ENCODE assay signal across 10 cellular contexts in genomic region chr2:70161069-70161534, GRCh38.
DNase-seq lines count a peak whose midpoint lies in the region; ATAC-seq and TF ChIP-seq lines count a peak whose summit lies in the region.
"Had no signal": no experiment of that assay in that cellular context is flagged by ENCODE, and none has a peak within 500 bp of the region (broad histone marks: within the 10 kb centered on the region; RNA-seq: fewer than 3 reads in every experiment).

No MANE protein-coding gene starts in this region.

- no peaks in the 10 kb centered on the region for H3K27me3 Mint-ChIP-seq in stimulated activated naive CD8-positive, alpha-beta T cell treated with anti-CD3 and anti-CD28 coated beads, Interleukin-15, Interleukin-2, amounts not matched to agents 100 ng/mL and 50 ng/mL, for 24 hours

- H3K9me3 Mint-ChIP-seq in stimulated activated naive CD8-positive, alpha-beta T cell treated with anti-CD3 and anti-CD28 coated beads, Interleukin-15, Interleukin-2, amounts not matched to agents 100 ng/mL and 50 ng/mL, for 24 hours: no peaks in the 10 kb centered on the region

- peak overlapping the region; percentile 59 for H3K27ac Mint-ChIP-seq in stimulated activated naive CD8-positive, alpha-beta T cell treated with anti-CD3 and anti-CD28 coated beads, Interleukin-15, Interleukin-2, amounts not matched to agents 100 ng/mL and 50 ng/mL, for 24 hours

- no peaks in the 10 kb centered on the region for H3K4me1 Mint-ChIP-seq in stimulated activated naive CD8-positive, alpha-beta T cell treated with anti-CD3 and anti-CD28 coated beads, Interleukin-15, Interleukin-2, amounts not matched to agents 100 ng/mL and 50 ng/mL, for 24 hours (ENCODE audit: low read depth)

- TF ChIP-seq CTCF in VCaP (conservative IDR thresholded peaks at IDR 0.05): no peak
- TF ChIP-seq CTCF in coronary artery (IDR thresholded peaks at IDR 0.05): no peak

- peaks cover 28% of the 10 kb centered on the region for H3K36me3 Mint-ChIP-seq in stimulated activated naive CD8-positive, alpha-beta T cell treated with anti-CD3 and anti-CD28 coated beads, Interleukin-15, Interleukin-2, amounts not matched to agents 100 ng/mL and 50 ng/mL, for 24 hours (ENCODE audit: low read depth)

- no peak for ATAC-seq in stimulated activated naive CD8-positive, alpha-beta T cell treated with anti-CD3 and anti-CD28 coated beads, Interleukin-15, Interleukin-2, amounts not matched to agents 100 U/mL and 50 U/mL, for 24 hours
- ATAC-seq in HG03060 (IDR thresholded peaks at IDR 0.05; ENCODE audit: low read depth, unreplicated experiment): peak; percentile 95
- ATAC-seq: Panc1 had no signal

- H3K4me3 Mint-ChIP-seq in stimulated activated naive CD8-positive, alpha-beta T cell treated with anti-CD3 and anti-CD28 coated beads, Interleukin-15, Interleukin-2, amounts not matched to agents 100 ng/mL and 50 ng/mL, for 24 hours: no peak overlapping the region

- no peak overlapping the region for H3K4me3 ChIP-seq in coronary artery

- H3K27ac ChIP-seq in VCaP (peak overlapping the region; percentile 77), coronary artery (no peak overlapping the region)
- H3K27ac ChIP-seq: parathyroid adenoma had no signal

- DNase-seq in stimulated activated naive CD8-positive, alpha-beta T cell treated with anti-CD3 and anti-CD28 coated beads, Interleukin-15, Interleukin-2, amounts not matched to agents 100 U/mL and 50 U/mL, for 24 hours: no peak
- DNase-seq in DMS153 (lab: John Stamatoyannopoulos, UW): no peak
- DNase-seq in coronary artery (ENCODE audit: low spot score): no peak
- DNase-seq in COLO668 (lab: John Stamatoyannopoulos, UW; ENCODE audit: unreplicated experiment): no peak
- DNase-seq in OCI-M1 (lab: John Stamatoyannopoulos, UW): no peak
